21 cellular contexts compared by ENCODE assay signal in the genomic region with DNA sequence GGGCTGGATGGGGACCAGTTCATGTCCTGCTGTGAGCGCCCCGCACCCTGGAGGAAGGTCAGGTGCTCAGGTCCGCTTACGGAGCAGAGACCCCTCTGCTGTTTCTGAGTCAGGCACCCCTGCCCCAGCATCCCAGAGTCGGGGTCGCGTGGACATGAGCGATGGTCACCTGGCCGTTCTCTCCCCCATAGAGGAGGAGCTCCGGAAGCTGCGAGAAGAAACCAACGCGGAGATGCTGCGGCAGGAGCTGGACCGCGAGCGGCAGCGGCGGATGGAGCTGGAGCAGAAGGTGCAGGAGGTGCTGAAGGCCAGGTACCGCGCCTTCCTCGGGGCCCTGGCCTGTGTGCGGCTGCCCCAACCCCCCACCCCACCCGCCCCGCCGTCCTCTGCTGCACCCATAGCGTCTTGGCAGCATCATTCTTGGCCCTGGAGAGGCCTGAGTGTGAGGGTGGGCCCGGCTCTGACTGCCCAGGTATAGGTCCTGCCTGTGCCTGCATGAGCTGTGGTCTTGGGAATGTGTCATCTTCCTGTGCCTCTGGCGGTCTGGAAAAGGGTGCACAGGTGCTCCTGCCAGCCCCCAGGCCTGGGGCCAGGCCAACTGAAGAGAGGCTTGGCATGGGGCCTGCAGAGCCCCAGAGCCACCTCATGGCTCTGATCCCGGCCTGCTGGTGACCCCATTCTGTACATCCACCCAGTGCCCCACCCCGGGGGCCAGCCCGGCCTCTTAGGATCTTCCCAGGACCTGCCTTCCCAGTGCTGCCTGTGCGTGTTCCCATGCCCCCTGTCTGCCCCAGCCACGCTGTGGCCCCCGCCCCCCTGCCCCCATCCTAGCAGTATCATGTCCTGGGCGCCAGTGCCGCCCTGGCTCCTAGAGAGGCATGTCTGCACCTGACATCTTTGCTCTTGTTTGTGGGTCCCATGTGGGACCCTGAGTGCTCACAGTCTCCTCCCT. TPM values are rescaled to one million over a fixed set of nuclear protein-coding genes. Genes with fewer than 3 reads are reported as not detected.
A peak's percentile ranks its signal among the peaks of the same experiment; 100 is the strongest.
DNase-seq lines count a peak whose midpoint lies in the region; ATAC-seq, FAIRE-seq and TF ChIP-seq lines count a peak whose summit lies in the region.
"Had no signal": no experiment of that assay in that cellular context is flagged by ENCODE, and none has a peak within 500 bp of the region (broad histone marks: within the 10 kb centered on the region; RNA-seq: fewer than 3 reads in every experiment).

No MANE protein-coding gene starts in this region.

- H3K9me1 ChIP-seq in keratinocyte (ENCODE audit: control insufficient read depth, extremely low read depth, insufficient read depth, low read length): no peaks in the 10 kb centered on the region

- H3K36me3 Mint-ChIP-seq in T-helper 17 cell (ENCODE audit: low read depth): no peaks in the 10 kb centered on the region

- no peak overlapping the region for H3K4me3 Mint-ChIP-seq in T-helper 17 cell
- H3K4me3 Mint-ChIP-seq: B cell; CD4-positive, alpha-beta T cell had no signal

- no peaks in the 10 kb centered on the region for H3K9me3 ChIP-seq in right cardiac atrium (ENCODE audit: control insufficient read depth, low read length)
- no peaks in the 10 kb centered on the region for H3K9me3 ChIP-seq in T-helper 17 cell (ENCODE audit: control insufficient read depth, low read length, poor library complexity, severe bottlenecking)
- H3K9me3 ChIP-seq in keratinocyte (ENCODE audit: control insufficient read depth, low read depth, low read length): no peaks in the 10 kb centered on the region
- H3K9me3 ChIP-seq: MG63, Peyer's patch had no signal

- H3K4me2 ChIP-seq in keratinocyte (ENCODE audit: control insufficient read depth, extremely low read depth, insufficient read depth, low read depth, low read length): no peak overlapping the region
- H3K4me2 ChIP-seq: KMS-11 had no signal

- no peaks in the 10 kb centered on the region for H3K27me3 ChIP-seq in right cardiac atrium (ENCODE audit: control insufficient read depth, insufficient read depth)
- H3K27me3 ChIP-seq in keratinocyte (ENCODE audit: control insufficient read depth, extremely low read depth, insufficient read depth, low read length): no peaks in the 10 kb centered on the region
- H3K27me3 ChIP-seq: MG63, Peyer's patch had no signal

- dilution Hi-C loops in keratinocyte (cut with MboI; ENCODE audit: extremely low pct_ligation_motif_present, low sequenced_read_pairs): no loop called here

- no peaks in the 10 kb centered on the region for H3K79me2 ChIP-seq in keratinocyte (ENCODE audit: control insufficient read depth, insufficient read depth, low read length)

- H3K4me3 ChIP-seq in right cardiac atrium (ENCODE audit: low read length) (no peak overlapping the region), keratinocyte (ENCODE audit: control insufficient read depth in 2 of 3, extremely low read depth in 1 of 3, insufficient read depth in 2 of 3, low read depth in 1 of 3, low read length in 3 of 3) (no peak overlapping the region)
- H3K4me3 ChIP-seq: MG63, Peyer's patch had no signal

- H3K9ac ChIP-seq in keratinocyte (ENCODE audit: control insufficient read depth, extremely low read depth, insufficient read depth, low read length): no peak overlapping the region
- H3K9ac ChIP-seq: KMS-11 had no signal

- H3K4me1 Mint-ChIP-seq in T-helper 17 cell: peaks cover 19% of the 10 kb centered on the region

- peaks cover 16% of the 10 kb centered on the region for H4K20me1 ChIP-seq in keratinocyte (ENCODE audit: control insufficient read depth, extremely low read depth, insufficient read depth, low read length)

- intact Hi-C loops in right cardiac atrium (cut with DNase I) (no loop called here), Right ventricle myocardium inferior (cut with DNase I) (no loop called here)

- FAIRE-seq in keratinocyte (lab: Jason Lieb, UNC): peak; percentile 96
- FAIRE-seq: D721Med, HepG2 had no signal

- H3K36me3 ChIP-seq in keratinocyte (ENCODE audit: control insufficient read depth in 2 of 2, extremely low read depth in 1 of 2, insufficient read depth in 2 of 2, low read length in 2 of 2): peaks cover 0 to 4% of the 10 kb centered on the region in 2 experiments
- H3K36me3 ChIP-seq: MG63 had no signal

- H3K27ac ChIP-seq in right cardiac atrium (ENCODE audit: low read length): no peak overlapping the region
- no peak overlapping the region for H3K27ac ChIP-seq in keratinocyte (ENCODE audit: control insufficient read depth, insufficient read depth, low read length)
- H3K27ac ChIP-seq: KMS-11 had no signal

- H3K4me1 ChIP-seq in right cardiac atrium (ENCODE audit: control insufficient read depth, insufficient read depth, low read length) (peaks cover 5% of the 10 kb centered on the region), keratinocyte (ENCODE audit: control insufficient read depth, extremely low read depth, insufficient read depth, low read length) (peaks cover 36% of the 10 kb centered on the region)

- ATAC-seq in right cardiac atrium: no peak
- ATAC-seq in Right ventricle myocardium inferior: no peak
- no peak for ATAC-seq in T-helper 17 cell
- no peak for ATAC-seq in GM18517 (IDR thresholded peaks at IDR 0.05; ENCODE audit: unreplicated experiment)
- no peak for ATAC-seq in GM21576 (IDR thresholded peaks at IDR 0.05; ENCODE audit: unreplicated experiment)
- ATAC-seq: HepG2 had no signal

- peak; percentile 14 to 57 (median 52) for DNase-seq in right cardiac atrium
- DNase-seq in Right ventricle myocardium inferior (ENCODE audit: missing footprints): no peak
- DNase-seq in T-helper 17 cell: no peak
- DNase-seq in keratinocyte (ENCODE audit: low read depth, low spot score): peak; percentile 93
- DNase-seq in hypothalamus (lab: John Stamatoyannopoulos, UW): no peak
- DNase-seq: ACHN; CD4-positive, alpha-beta T cell; H7; MG63; NCI-H1105 treated with DMSO at 0.1 percent for 48 hours; NCI-H187 treated with DMSO at 0.1 percent for 48 hours; NCI-H226; NCI-H526 treated with DMSO at 0.1 percent for 48 hours; Peyer's patch; SIG-M5 had no signal

- no peaks in the 10 kb centered on the region for H3K27me3 Mint-ChIP-seq in T-helper 17 cell
- H3K27me3 Mint-ChIP-seq: B cell; CD4-positive, alpha-beta T cell had no signal

- 90% methylated on average over 37 of the region's 37 CpGs for WGBS in right cardiac atrium

- TF ChIP-seq CTCF in keratinocyte (optimal IDR thresholded peaks at IDR 0.05 in 1 of 3, IDR thresholded peaks at IDR 0.05 in 1 of 3, conservative IDR thresholded peaks at IDR 0.05 in 1 of 3; ENCODE audit: extremely low read depth in 1 of 3, insufficient read depth in 2 of 3, low read length in 3 of 3): no peak

- H3K27ac Mint-ChIP-seq in T-helper 17 cell: peak overlapping the region; percentile 69
- H3K27ac Mint-ChIP-seq: B cell; CD4-positive, alpha-beta T cell had no signal

- H2AFZ ChIP-seq in keratinocyte (ENCODE audit: control insufficient read depth, low read length): no peak overlapping the region

RNA-seq across cellular contexts. Expression of a gene that starts 38.1 kb away (rescaled TPM):
- total RNA-seq in right cardiac atrium (100 to 1,000 TPM in 1 of 4 donors, 10 to 100 TPM in 3; 74.3 to 106 (median 88.5) TPM), Right ventricle myocardium inferior (80.0 TPM), T-helper 17 cell (10 to 100 TPM; 14.2 to 14.5 TPM)
- polyA plus RNA-seq in right cardiac atrium (31.6 TPM), keratinocyte (15.4 to 18.4 TPM (median 17.3 TPM) in 3 replicates)
- polyA plus RNA-seq in keratinocyte (2011; ENCODE audit: low read depth): 21.6 TPM
- polyA plus RNA-seq in keratinocyte (2011; cell fraction: cytosol; rRNA removed): 8.0 and 9.5 TPM in 2 replicates
- polyA plus RNA-seq in keratinocyte (2011; cell fraction: nucleus; rRNA removed): 19.9 and 23.1 TPM in 2 replicates
- polyA plus RNA-seq in keratinocyte (2012; ENCODE audit: low replicate concordance): 11.9 and 14.8 TPM in 2 replicates
- polyA minus RNA-seq in keratinocyte: 15.3 to 27.9 TPM (median 25.4 TPM) in 3 replicates
- polyA minus RNA-seq in keratinocyte (2011; cell fraction: cytosol; rRNA and poly(A)+ RNA removed): 19.8 TPM
- polyA minus RNA-seq in keratinocyte (2011; cell fraction: nucleus; rRNA and poly(A)+ RNA removed): 19.4 and 39.2 TPM in 2 replicates

Comparison
In these comparisons a context has a peak if more than half of its experiments do, and no peak if none do; other contexts are left out.
1. DNase-seq: peak in right cardiac atrium (3 of 3) and keratinocyte (single experiment); none in Right ventricle myocardium inferior (single experiment), T-helper 17 cell (0 of 3) and hypothalamus (0 of 51).